Comparison of ENCODE assay signal across 9 cellular contexts in genomic region chr4:93448691-93449293, GRCh38.
"Had no signal": no experiment of that assay in that cellular context is flagged by ENCODE, and none has a peak within 500 bp of the region (broad histone marks: within the 10 kb centered on the region; RNA-seq: fewer than 3 reads in every experiment).

No MANE protein-coding gene starts in this region.

- ATAC-seq: GM23338 had no signal

- H3K4me3 ChIP-seq: GM23338 had no signal

- FAIRE-seq: H1, H54 had no signal

- H2AFZ ChIP-seq: GM23338 had no signal

- H3K4me2 ChIP-seq: GM23338 had no signal

- DNase-seq: H9, HCEC 1CT, HFFc6, IMR-90, KBM-7 had no signal

- H3K27ac ChIP-seq: HL-60 had no signal
